In genomic region chr16:55008836-55009510, GRCh38 we compare ENCODE assay signal across 27 cellular contexts.
"Had no signal": no experiment of that assay in that cellular context is flagged by ENCODE, and none has a peak within 500 bp of the region (broad histone marks: within the 10 kb centered on the region; RNA-seq: fewer than 3 reads in every experiment).

No MANE protein-coding gene starts in this region.

- H3K36me3 Mint-ChIP-seq: stimulated activated effector memory CD8-positive, alpha-beta T cell treated with anti-CD3 and anti-CD28 coated beads, Interleukin-12 subunit alpha, Interleukin-12 subunit beta, amount 100 ng/mL, for 72 hours; stimulated activated memory B cell treated with anti-CD40 and anti-IgM and Interleukin-4, amounts not matched to agents 10 μg/mL and 1 μg/mL and 100 μg/mL, for 72 hours; type B pancreatic cell had no signal

- H3K4me1 ChIP-seq: stomach, suprapubic skin, testis, thyroid gland, tibial artery, tibial nerve, transverse colon, upper lobe of left lung, upper lobe of right lung, uterus had no signal

- H3K27ac ChIP-seq: stomach, suprapubic skin, testis, thoracic aorta, thyroid gland, tibial artery, tibial nerve, transverse colon, upper lobe of left lung, upper lobe of right lung, uterus had no signal

- H3K27me3 ChIP-seq: testis, thyroid gland, tibial artery, transverse colon, upper lobe of left lung, upper lobe of right lung, uterus had no signal

- DNase-seq: stimulated activated CD4-positive, alpha-beta T cell treated with anti-CD3 and anti-CD28 coated beads, Interleukin-2, amount 100 ng/mL, for 24 hours; stimulated activated CD4-positive, alpha-beta T cell treated with anti-CD3 and anti-CD28 coated beads, Interleukin-2, amount 100 ng/mL, for 48 hours; stimulated activated CD4-positive, alpha-beta T cell treated with anti-CD3 and anti-CD28 coated beads, Interleukin-4, amount 100 ng/mL, for 1 hour; stimulated activated CD4-positive, alpha-beta T cell treated with anti-CD3 and anti-CD28 coated beads, Interleukin-4, amount 100 ng/mL, for 24 hours; stimulated activated CD4-positive, alpha-beta T cell treated with anti-CD3 and anti-CD28 coated beads, Interleukin-4, amount 100 ng/mL, for 4 hours; stimulated activated CD8-positive, alpha-beta memory T cell treated with anti-CD3 and anti-CD28 coated beads, Interleukin-4, amount 100 ng/mL, for 48 hours; stimulated activated naive CD4-positive, alpha-beta T cell; stimulated activated naive CD4-positive, alpha-beta T cell treated with Interleukin-2 at 50 U/mL for 16 hours; stimulated activated naive CD8-positive, alpha-beta T cell treated with anti-CD3 and anti-CD28 coated beads, Interleukin-15, amount 100 ng/mL, for 72 hours; stimulated activated naive CD8-positive, alpha-beta T cell treated with anti-CD3 and anti-CD28 coated beads, Interleukin-15, Interleukin-2, amounts not matched to agents 100 U/mL and 50 U/mL, for 24 hours; stomach; substantia nigra; testis; thyroid gland; tibial artery; transverse colon; trophoblast cell; upper lobe of left lung; upper lobe of right lung; uterus had no signal

- H3K9me3 ChIP-seq: stomach, suprapubic skin, testis, thoracic aorta, thyroid gland, tibial artery, transverse colon, upper lobe of left lung, upper lobe of right lung, uterus had no signal

- H3K4me3 Mint-ChIP-seq: stimulated activated effector memory CD8-positive, alpha-beta T cell treated with anti-CD3 and anti-CD28 coated beads, Interleukin-12 subunit alpha, Interleukin-12 subunit beta, amount 100 ng/mL, for 72 hours; stimulated activated memory B cell treated with anti-CD40 and anti-IgM and Interleukin-4, amounts not matched to agents 10 μg/mL and 1 μg/mL and 100 μg/mL, for 72 hours; stimulated activated naive CD8-positive, alpha-beta T cell treated with anti-CD3 and anti-CD28 coated beads, Interleukin-15, amount 100 ng/mL, for 72 hours; stimulated activated naive CD8-positive, alpha-beta T cell treated with anti-CD3 and anti-CD28 coated beads, Interleukin-15, Interleukin-2, amounts not matched to agents 100 ng/mL and 50 ng/mL, for 24 hours; type B pancreatic cell had no signal

- H3K36me3 ChIP-seq: stomach, suprapubic skin, thoracic aorta, thyroid gland, tibial artery, tibial nerve, transverse colon, upper lobe of left lung, upper lobe of right lung, uterus had no signal

- H3K4me1 Mint-ChIP-seq: stimulated activated effector memory CD8-positive, alpha-beta T cell treated with anti-CD3 and anti-CD28 coated beads, Interleukin-12 subunit alpha, Interleukin-12 subunit beta, amount 100 ng/mL, for 72 hours; stimulated activated memory B cell treated with anti-CD40 and anti-IgM and Interleukin-4, amounts not matched to agents 10 μg/mL and 1 μg/mL and 100 μg/mL, for 72 hours; stimulated activated naive CD8-positive, alpha-beta T cell treated with anti-CD3 and anti-CD28 coated beads, Interleukin-15, amount 100 ng/mL, for 72 hours had no signal

- H3K27me3 Mint-ChIP-seq: stimulated activated memory B cell treated with anti-CD40 and anti-IgM and Interleukin-4, amounts not matched to agents 10 μg/mL and 1 μg/mL and 100 μg/mL, for 72 hours had no signal

- H3K9me3 Mint-ChIP-seq: stimulated activated effector memory CD8-positive, alpha-beta T cell treated with anti-CD3 and anti-CD28 coated beads, Interleukin-12 subunit alpha, Interleukin-12 subunit beta, amount 100 ng/mL, for 72 hours; stimulated activated memory B cell treated with anti-CD40 and anti-IgM and Interleukin-4, amounts not matched to agents 10 μg/mL and 1 μg/mL and 100 μg/mL, for 72 hours; stimulated activated naive CD8-positive, alpha-beta T cell treated with anti-CD3 and anti-CD28 coated beads, Interleukin-15, amount 100 ng/mL, for 72 hours; stimulated activated naive CD8-positive, alpha-beta T cell treated with anti-CD3 and anti-CD28 coated beads, Interleukin-15, Interleukin-2, amounts not matched to agents 100 ng/mL and 50 ng/mL, for 24 hours; type B pancreatic cell had no signal

- H3K4me3 ChIP-seq: stomach, suprapubic skin, testis, thoracic aorta, thyroid gland, tibial artery, tibial nerve, transverse colon, upper lobe of left lung, upper lobe of right lung, uterus had no signal

- ATAC-seq: stimulated activated naive CD8-positive, alpha-beta T cell treated with anti-CD3 and anti-CD28 coated beads, Interleukin-15, amount 100 ng/mL, for 72 hours; stimulated activated naive CD8-positive, alpha-beta T cell treated with anti-CD3 and anti-CD28 coated beads, Interleukin-15, Interleukin-2, amounts not matched to agents 100 U/mL and 50 U/mL, for 24 hours; upper lobe of right lung had no signal

- H3K27ac Mint-ChIP-seq: stimulated activated effector memory CD8-positive, alpha-beta T cell treated with anti-CD3 and anti-CD28 coated beads, Interleukin-12 subunit alpha, Interleukin-12 subunit beta, amount 100 ng/mL, for 72 hours; stimulated activated memory B cell treated with anti-CD40 and anti-IgM and Interleukin-4, amounts not matched to agents 10 μg/mL and 1 μg/mL and 100 μg/mL, for 72 hours; stimulated activated naive CD8-positive, alpha-beta T cell treated with anti-CD3 and anti-CD28 coated beads, Interleukin-15, amount 100 ng/mL, for 72 hours; stimulated activated naive CD8-positive, alpha-beta T cell treated with anti-CD3 and anti-CD28 coated beads, Interleukin-15, Interleukin-2, amounts not matched to agents 100 ng/mL and 50 ng/mL, for 24 hours; type B pancreatic cell had no signal
